In genomic region chr20:59993736-59994484, GRCh38 we compare ENCODE assay signal across 17 cellular contexts. TPM values are rescaled to one million over a fixed set of nuclear protein-coding genes. Genes with fewer than 3 reads are reported as not detected.
A peak's percentile ranks its signal among the peaks of the same experiment; 100 is the strongest.
DNase-seq lines count a peak whose midpoint lies in the region; ATAC-seq and TF ChIP-seq lines count a peak whose summit lies in the region.
"Had no signal": no experiment of that assay in that cellular context is flagged by ENCODE, and none has a peak within 500 bp of the region (broad histone marks: within the 10 kb centered on the region; RNA-seq: fewer than 3 reads in every experiment).

No MANE protein-coding gene starts in this region.

- H3K27me3 ChIP-seq in HUES48 (ENCODE audit: control insufficient read depth, insufficient read depth, low read length): no peaks in the 10 kb centered on the region
- no peaks in the 10 kb centered on the region for H3K27me3 ChIP-seq in esophagus muscularis mucosa
- H3K27me3 ChIP-seq: tibial artery had no signal

- H3K27me3 Mint-ChIP-seq in osteocyte (ENCODE audit: unreplicated experiment): peaks cover 9% of the 10 kb centered on the region
- H3K27me3 Mint-ChIP-seq: activated CD8-positive, alpha-beta memory T cell treated with anti-CD3 and anti-CD28 coated beads, Interleukin-2, amount 10 ng/mL, durations not matched to agents 7 days and 5 days had no signal

- no peaks in the 10 kb centered on the region for H3K36me3 ChIP-seq in HUES48 (ENCODE audit: control insufficient read depth, insufficient read depth, low read length)
- no peaks in the 10 kb centered on the region for H3K36me3 ChIP-seq in esophagus muscularis mucosa
- no peaks in the 10 kb centered on the region for H3K36me3 ChIP-seq in mesodermal cell (ENCODE audit: control insufficient read depth, insufficient read depth, low read length)
- H3K36me3 ChIP-seq: tibial artery had no signal

- no peaks in the 10 kb centered on the region for H3K4me1 Mint-ChIP-seq in osteocyte (ENCODE audit: unreplicated experiment)

- H3K4me1 ChIP-seq in HUES48 (ENCODE audit: control insufficient read depth, insufficient read depth, low read length): peaks cover 20% of the 10 kb centered on the region
- H3K4me1 ChIP-seq in esophagus muscularis mucosa: peaks cover 0 to 13% (median 5%) of the 10 kb centered on the region in 4 donors
- no peaks in the 10 kb centered on the region for H3K4me1 ChIP-seq in mesodermal cell (ENCODE audit: control insufficient read depth, insufficient read depth, low read length, poor library complexity, severe bottlenecking)

- WGBS in esophagus muscularis mucosa: 39% methylated on average over 16 of the region's 19 CpGs
- 23 to 43% methylated on average over 15 to 16 of the region's 19 CpGs for WGBS in mesodermal cell (ENCODE audit: insufficient coverage in 2 of 2), 2 experiments
- WGBS in lower leg skin, 2 donors: 30 to 36% methylated on average over 19 of the region's 19 CpGs

- no peak overlapping the region for H3K27ac Mint-ChIP-seq in osteocyte (ENCODE audit: unreplicated experiment)
- H3K27ac Mint-ChIP-seq: activated CD8-positive, alpha-beta memory T cell treated with anti-CD3 and anti-CD28 coated beads, Interleukin-2, amount 10 ng/mL, durations not matched to agents 7 days and 5 days; immature natural killer cell had no signal

- H3K9me3 ChIP-seq in HUES48 (ENCODE audit: control insufficient read depth, insufficient read depth, low read length) (no peaks in the 10 kb centered on the region), esophagus muscularis mucosa (no peaks in the 10 kb centered on the region), mesodermal cell (ENCODE audit: control insufficient read depth, low read length) (no peaks in the 10 kb centered on the region)
- H3K9me3 ChIP-seq: Caco-2, tibial artery had no signal

- peak overlapping the region; percentile 52 for H3K9ac ChIP-seq in HUES48 (ENCODE audit: low read depth, low read length)

- TF ChIP-seq POLR2A in esophagus muscularis mucosa (IDR thresholded peaks at IDR 0.05; ENCODE audit: low read depth) (no peak), lower leg skin (IDR thresholded peaks at IDR 0.05) (no peak)

- no peak for TF ChIP-seq CTCF in esophagus muscularis mucosa (IDR thresholded peaks at IDR 0.05)
- no peak for TF ChIP-seq CTCF in lower leg skin (IDR thresholded peaks at IDR 0.05)
- TF ChIP-seq CTCF in osteocyte (IDR thresholded peaks at IDR 0.05): no peak

- no peaks in the 10 kb centered on the region for H3K36me3 Mint-ChIP-seq in osteocyte (ENCODE audit: unreplicated experiment)
- H3K36me3 Mint-ChIP-seq: activated CD8-positive, alpha-beta memory T cell treated with anti-CD3 and anti-CD28 coated beads, Interleukin-2, amount 10 ng/mL, durations not matched to agents 7 days and 5 days had no signal

- H3K4me3 ChIP-seq in HUES48 (ENCODE audit: low read depth, low read length): peak overlapping the region; percentile 53
- H3K4me3 ChIP-seq in esophagus muscularis mucosa: peak overlapping the region in 3 of 4 donors; percentile 3 to 35 (median 8)
- H3K4me3 ChIP-seq in mesodermal cell (ENCODE audit: extremely low read depth, insufficient read depth, low read length, poor library complexity, severe bottlenecking): peak overlapping the region; percentile 2
- H3K4me3 ChIP-seq in lower leg skin (ENCODE audit: low read depth, poor library complexity, severe bottlenecking): no peak overlapping the region
- H3K4me3 ChIP-seq: tibial artery had no signal

- TF ChIP-seq EP300 in esophagus muscularis mucosa (IDR thresholded peaks at IDR 0.05): no peak

- DNase-seq in CMK (ENCODE audit: low read depth): peak; percentile 31
- peak; percentile 50 for DNase-seq in esophagus muscularis mucosa (ENCODE audit: extremely low spot score)
- no peak for DNase-seq in lower leg skin (ENCODE audit: low spot score in 2 of 2)
- DNase-seq in osteocyte (ENCODE audit: extremely low spot score, unreplicated experiment): no peak
- DNase-seq in amygdala (lab: John Stamatoyannopoulos, UW): no peak
- DNase-seq: activated CD8-positive, alpha-beta memory T cell treated with anti-CD3 and anti-CD28 coated beads, Interleukin-2, amount 10 ng/mL, durations not matched to agents 7 days and 5 days; activated effector memory CD4-positive, alpha-beta T cell treated with anti-CD3 and anti-CD28 coated beads, Interleukin-2, amount 50 U/mL, for 16 hours; anterior cingulate cortex; immature natural killer cell; NCI-H2029 treated with DMSO at 0.1 percent for 48 hours; stimulated activated CD4-positive, alpha-beta T cell treated with anti-CD3 and anti-CD28 coated beads, Interleukin-1b, Interleukin-23, amount 100 ng/mL, for 48 hours; tibial artery had no signal

- peak overlapping the region; percentile 80 for H3K27ac ChIP-seq in HUES48 (ENCODE audit: low read depth, low read length)
- H3K27ac ChIP-seq in esophagus muscularis mucosa (replicated peaks in 1 of 4): no peak overlapping the region
- peak overlapping the region; percentile 29 for H3K27ac ChIP-seq in mesodermal cell (ENCODE audit: low read depth, low read length, severe bottlenecking)
- H3K27ac ChIP-seq: tibial artery had no signal

- no peak overlapping the region for H3K4me3 Mint-ChIP-seq in osteocyte (ENCODE audit: unreplicated experiment)
- H3K4me3 Mint-ChIP-seq: activated CD8-positive, alpha-beta memory T cell treated with anti-CD3 and anti-CD28 coated beads, Interleukin-2, amount 10 ng/mL, durations not matched to agents 7 days and 5 days had no signal

- ATAC-seq in SK-N-SH treated with all-trans-retinoic acid at 6 μM for 48 hours: no peak
- ATAC-seq: activated CD8-positive, alpha-beta memory T cell treated with anti-CD3 and anti-CD28 coated beads, Interleukin-2, amount 10 ng/mL, durations not matched to agents 7 days and 5 days; Panc1 had no signal

- intact Hi-C loops in esophagus muscularis mucosa (cut with DNase I): no loop called here
- intact Hi-C loops in lower leg skin (cut with DNase I; ENCODE audit: low total_unique reads): loop anchor here (5.0 kb wide), 1 partner anchor 797 kb away; no protein-coding TSS in a partner anchor

- no peaks in the 10 kb centered on the region for H3K9me3 Mint-ChIP-seq in osteocyte (ENCODE audit: unreplicated experiment)
- H3K9me3 Mint-ChIP-seq: immature natural killer cell had no signal

TF ChIP-seq in SK-N-SH treated with all-trans-retinoic acid at 6 μM for 48 hours, 23 proteins besides CTCF, POLR2A, EP300 and RAD21 (continues in another document):
- TF ChIP-seq CSRNP3 (CRISPR knock-in tag; IDR thresholded peaks at IDR 0.05): no peak
- no peak for TF ChIP-seq SNAI2 (CRISPR knock-in tag; IDR thresholded peaks at IDR 0.05)
- no peak for TF ChIP-seq POU6F1 (CRISPR knock-in tag; IDR thresholded peaks at IDR 0.05; ENCODE audit: borderline replicate concordance, low read depth)
- no peak for TF ChIP-seq ZNF565 (CRISPR knock-in tag; conservative IDR thresholded peaks at IDR 0.05; ENCODE audit: low read depth)
- no peak for TF ChIP-seq GLIS3 (CRISPR knock-in tag; IDR thresholded peaks at IDR 0.05)
- no peak for TF ChIP-seq ISL1 (CRISPR knock-in tag; IDR thresholded peaks at IDR 0.05)
- TF ChIP-seq ZNF8 (CRISPR knock-in tag; IDR thresholded peaks at IDR 0.05): no peak
- TF ChIP-seq ZNF70 (CRISPR knock-in tag; IDR thresholded peaks at IDR 0.05): no peak
- TF ChIP-seq OSR1 (CRISPR knock-in tag; IDR thresholded peaks at IDR 0.05): no peak
- no peak for TF ChIP-seq ZFP30 (CRISPR knock-in tag; IDR thresholded peaks at IDR 0.05)
- TF ChIP-seq BACH2 (CRISPR knock-in tag; IDR thresholded peaks at IDR 0.05; ENCODE audit: borderline replicate concordance): no peak

RNA-seq across cellular contexts. Expression of gene CDH26, which starts 35.7 kb away (rescaled TPM):
- total RNA-seq in esophagus muscularis mucosa: 1 to 10 TPM in 1 of 4 donors, under 1 TPM in 3; 0.39 to 1.3 (median 0.82) TPM
- polyA plus RNA-seq in mesodermal cell (2013, experiment 1 of 2): 0.29 TPM
- polyA plus RNA-seq in mesodermal cell (2013, experiment 2 of 2): 0.35 TPM
- total RNA-seq in lower leg skin: 10 to 100 TPM in 1 of 4 donors, 1 to 10 TPM in 3; 1.1 to 10.6 (median 1.8) TPM
- 0.16 and 0.46 TPM in 2 replicates for total RNA-seq in osteocyte
- polyA plus RNA-seq: immature natural killer cell had no signal

RNA-seq across cellular contexts. Expression of gene FAM217B, which starts 53.7 kb away (rescaled TPM):
- total RNA-seq in esophagus muscularis mucosa: 10 to 100 TPM in 2 of 4 donors, 1 to 10 TPM in 2; 6.0 to 14.1 (median 9.0) TPM
- 13.1 TPM for polyA plus RNA-seq in mesodermal cell (2013, experiment 1 of 2)
- polyA plus RNA-seq in mesodermal cell (2013, experiment 2 of 2): 11.7 TPM
- 10 to 100 TPM in 1 of 4 donors, 1 to 10 TPM in 3; 3.8 to 11.3 (median 5.9) TPM for total RNA-seq in lower leg skin
- 16.7 and 17.7 TPM in 2 replicates for total RNA-seq in osteocyte

RNA-seq across cellular contexts. Expression of gene PPP1R3D, which starts 53.8 kb away (rescaled TPM):
- 10 to 100 TPM in 3 of 4 donors, 1 to 10 TPM in 1; 7.9 to 18.1 (median 11.4) TPM for total RNA-seq in esophagus muscularis mucosa
- polyA plus RNA-seq in mesodermal cell (2013, experiment 1 of 2): 4.2 TPM
- 3.8 TPM for polyA plus RNA-seq in mesodermal cell (2013, experiment 2 of 2)
- total RNA-seq in lower leg skin: 10 to 100 TPM; 14.5 to 20.0 (median 16.1) TPM
- 6.3 and 7.3 TPM in 2 replicates for total RNA-seq in osteocyte

Comparison
In these comparisons a context has a peak if more than half of its experiments do, and no peak if none do; other contexts are left out.
1. DNase-seq: peak in CMK (single experiment) and esophagus muscularis mucosa (single experiment); none in lower leg skin (0 of 2), osteocyte (single experiment) and amygdala (0 of 56).
2. H3K27ac ChIP-seq: peak in HUES48 (single experiment) and mesodermal cell (single experiment); none in esophagus muscularis mucosa (0 of 4).